Comparison of ENCODE assay signal across 21 cellular contexts in the genomic region with DNA sequence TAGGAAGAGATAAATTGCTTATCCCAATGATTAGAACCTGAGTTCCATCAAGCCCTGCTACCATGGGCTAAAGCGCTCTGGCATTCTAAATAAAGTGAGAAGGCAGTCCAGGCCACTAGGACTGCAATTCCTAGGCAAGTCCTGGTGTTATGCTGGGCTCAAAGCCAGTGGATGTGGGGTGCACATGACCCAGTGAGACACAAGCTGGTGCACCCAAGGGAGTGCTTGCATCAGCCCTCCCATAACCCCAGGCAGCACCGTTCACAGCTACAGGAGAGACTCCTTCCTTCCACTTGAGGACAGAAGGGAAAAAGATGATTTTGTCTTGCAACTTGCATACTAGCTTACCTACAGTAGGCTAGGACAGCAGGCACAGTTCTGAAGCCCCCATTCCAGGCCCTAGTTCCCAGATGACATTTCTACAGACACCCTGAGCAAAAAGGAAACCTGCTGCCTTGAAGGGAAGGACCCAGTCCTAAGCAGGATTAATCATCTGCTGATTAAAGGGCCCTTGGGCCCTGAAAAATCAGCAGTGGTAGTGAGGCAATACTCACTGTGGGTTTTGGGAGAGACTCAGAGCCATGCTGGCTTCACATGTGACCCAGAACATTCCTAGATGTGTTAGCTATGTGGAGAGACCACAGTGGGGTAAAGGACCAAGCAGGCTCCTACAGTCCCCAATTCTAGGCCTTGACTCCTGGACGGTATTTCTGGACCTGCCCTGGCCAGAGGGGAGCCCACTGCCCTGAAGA.
DNase-seq lines count a peak whose midpoint lies in the region; ATAC-seq lines count a peak whose summit lies in the region.
"Had no signal": no experiment of that assay in that cellular context is flagged by ENCODE, and none has a peak within 500 bp of the region (broad histone marks: within the 10 kb centered on the region; RNA-seq: fewer than 3 reads in every experiment).

No MANE protein-coding gene starts in this region.

- H3K79me2 ChIP-seq in ACC112 (ENCODE audit: control insufficient read depth, insufficient read depth, low read length, unreplicated experiment): no peaks in the 10 kb centered on the region

- peaks cover 10% of the 10 kb centered on the region for H3K4me1 ChIP-seq in ACC112 (ENCODE audit: control insufficient read depth, insufficient read depth, low read length, unreplicated experiment)
- H3K4me1 ChIP-seq: BLaER1 treated with 17β-estradiol and CSF1 and Interleukin-3, amounts not matched to agents 10 nM and 100 nM had no signal

- no peaks in the 10 kb centered on the region for H3K36me3 ChIP-seq in ACC112 (ENCODE audit: insufficient read depth, low read length)
- H3K36me3 ChIP-seq: BLaER1 treated with 17β-estradiol and CSF1 and Interleukin-3, amounts not matched to agents 10 nM and 100 nM had no signal

- H2AFZ ChIP-seq in ACC112 (ENCODE audit: low read length, unreplicated experiment): no peak overlapping the region
- H2AFZ ChIP-seq: GM23248 had no signal

- H3K27me3 ChIP-seq in ACC112 (ENCODE audit: insufficient read depth, low read length): no peaks in the 10 kb centered on the region
- H3K27me3 ChIP-seq: BLaER1 treated with 17β-estradiol and CSF1 and Interleukin-3, amounts not matched to agents 10 nM and 100 nM had no signal

- no peak for ATAC-seq in HG03457 (IDR thresholded peaks at IDR 0.05; ENCODE audit: unreplicated experiment)
- ATAC-seq: CD8-positive, alpha-beta T cell had no signal

- no peak overlapping the region for H3K4me3 ChIP-seq in ACC112 (ENCODE audit: low read depth, low read length)
- H3K4me3 ChIP-seq: BLaER1 treated with 17β-estradiol and CSF1 and Interleukin-3, amounts not matched to agents 10 nM and 100 nM; GM23248 had no signal

- peak; percentile 3 for DNase-seq in T1000 (lab: John Stamatoyannopoulos, UW)
- peak; percentile 81 for DNase-seq in fibroblast of gingiva (ENCODE audit: low read depth)
- peak; percentile 77 for DNase-seq in renal cortical epithelial cell (ENCODE audit: low read depth)
- DNase-seq in ecto neural progenitor cell (ENCODE audit: low spot score): no peak
- DNase-seq in T-helper 1 cell: no peak
- DNase-seq: Calu3; CD8-positive, alpha-beta T cell; GF-D8; GM23248; HCEC 1CT; Kasumi-1; NCI-H187; NCI-H2107; NCI-H2227 treated with DMSO at 0.1 percent for 48 hours; NCI-H510A treated with DMSO at 0.1 percent for 48 hours; NCI-H82; OCI-M1; SHP77 treated with DMSO at 0.1 percent for 48 hours had no signal

- peak overlapping the region; percentile 64; the same call in 1 of the 2 replicates for H3K27ac ChIP-seq in ACC112 (ENCODE audit: low read depth, low read length)
- H3K27ac ChIP-seq: BLaER1 treated with 17β-estradiol and CSF1 and Interleukin-3, amounts not matched to agents 10 nM and 100 nM; GM23248 had no signal

Comparison
In these comparisons a context has a peak if more than half of its experiments do, and no peak if none do; other contexts are left out.
1. DNase-seq: peak in T1000 (single experiment), fibroblast of gingiva (single experiment) and renal cortical epithelial cell (single experiment); none in ecto neural progenitor cell (single experiment) and T-helper 1 cell (0 of 5).